ENCODE assay signal across 9 cellular contexts in the genomic region with DNA sequence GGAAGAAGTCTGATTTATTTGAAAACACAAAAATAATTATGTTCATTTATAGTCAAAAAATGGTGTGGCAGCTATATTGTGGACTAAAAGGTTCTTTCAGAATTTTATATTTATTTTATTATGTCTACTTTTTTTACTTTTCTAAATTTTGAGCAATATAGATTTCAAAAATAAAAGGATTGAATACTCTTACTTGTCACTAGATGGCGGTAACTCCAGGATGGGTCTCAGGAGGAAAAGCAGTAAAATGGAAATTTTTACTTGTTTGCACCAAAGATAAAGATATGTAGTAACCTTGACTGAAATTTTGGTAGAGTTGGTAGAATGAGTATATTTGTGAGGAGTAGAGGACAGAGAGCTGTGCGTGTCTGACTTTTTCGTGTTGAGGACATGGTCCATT. TPM values are rescaled to one million over a fixed set of nuclear protein-coding genes. Genes with fewer than 3 reads are reported as not detected.
A peak's percentile ranks its signal among the peaks of the same experiment; 100 is the strongest.
DNase-seq lines count a peak whose midpoint lies in the region; TF ChIP-seq lines count a peak whose summit lies in the region.
"Had no signal": no experiment of that assay in that cellular context is flagged by ENCODE, and none has a peak within 500 bp of the region (broad histone marks: within the 10 kb centered on the region; RNA-seq: fewer than 3 reads in every experiment).

No MANE protein-coding gene starts in this region.

- no peaks in the 10 kb centered on the region for H3K27me3 ChIP-seq in mammary epithelial cell (ENCODE audit: insufficient read depth, low read length)

- no peak overlapping the region for H3K27ac Mint-ChIP-seq in osteocyte (ENCODE audit: unreplicated experiment)
- H3K27ac Mint-ChIP-seq: activated naive CD8-positive, alpha-beta T cell had no signal

- DNase-seq in LNCaP clone FGC (ENCODE audit: low read depth) = no peak
- DNase-seq in mammary epithelial cell = no peak
- DNase-seq in osteocyte (ENCODE audit: extremely low spot score, unreplicated experiment) = no peak
- no peak for DNase-seq in stimulated activated CD4-positive, alpha-beta T cell treated with anti-CD3 and anti-CD28 coated beads, Interleukin-4, amount 100 ng/mL, for 1 hour
- no peak for DNase-seq in activated CD4-positive, CD25-positive, alpha-beta regulatory T cell (lab: John Stamatoyannopoulos, UW)
- no peak for DNase-seq in DMS153 (lab: John Stamatoyannopoulos, UW)
- DNase-seq: stimulated activated CD4-positive, alpha-beta T cell treated with anti-CD3 and anti-CD28 coated beads, Interleukin-12 subunit alpha, Interleukin-12 subunit beta, amount 100 ng/mL, for 4 hours had no signal

- no peak overlapping the region for H3K4me2 ChIP-seq in mammary epithelial cell (ENCODE audit: insufficient read depth, low read depth, low read length)

- no peaks in the 10 kb centered on the region for H3K79me2 ChIP-seq in mammary epithelial cell (ENCODE audit: insufficient read depth, low read length)

- no peak overlapping the region for H2AFZ ChIP-seq in mammary epithelial cell (ENCODE audit: low read depth, low read length)

- H3K36me3 ChIP-seq in mammary epithelial cell (ENCODE audit: insufficient read depth, low read length) = no peaks in the 10 kb centered on the region

- no peaks in the 10 kb centered on the region for H3K9me3 Mint-ChIP-seq in osteocyte (ENCODE audit: unreplicated experiment)

- H3K4me1 Mint-ChIP-seq in osteocyte (ENCODE audit: unreplicated experiment) = no peaks in the 10 kb centered on the region

- no TSS peak for BruUV-seq in mammary epithelial cell (replicated peaks; lab: Mats Ljungman, UMichigan)

- intact Hi-C loops in mammary epithelial cell (cut with micrococcal nuclease) = loop anchor here (1.0 kb wide), 1 partner anchor 38 kb away; no protein-coding TSS in a partner anchor

- no peak overlapping the region for H3K4me3 ChIP-seq in LNCaP clone FGC (ENCODE audit: low read depth, low read length)
- H3K4me3 ChIP-seq in mammary epithelial cell (replicated peaks in 1 of 3; ENCODE audit: insufficient read depth in 1 of 3, low read depth in 2 of 3, low read length in 3 of 3) = no peak overlapping the region

- H3K4me3 Mint-ChIP-seq in osteocyte (ENCODE audit: unreplicated experiment) = no peak overlapping the region
- H3K4me3 Mint-ChIP-seq: activated naive CD8-positive, alpha-beta T cell had no signal

- in situ Hi-C loops in mammary epithelial cell (cut with MboI; ENCODE audit: low sequenced_read_pairs in 2 of 2) = no loop called here

- dilution Hi-C loops in mammary epithelial cell (cut with HindIII; ENCODE audit: low sequenced_read_pairs) = no loop called here

- H3K9ac ChIP-seq in mammary epithelial cell (ENCODE audit: insufficient read depth, low read length) = no peak overlapping the region

- H3K4me1 ChIP-seq in mammary epithelial cell (ENCODE audit: insufficient read depth, low read length) = peaks cover 8% of the 10 kb centered on the region

- peaks cover 10% of the 10 kb centered on the region for H3K27me3 Mint-ChIP-seq in osteocyte (ENCODE audit: unreplicated experiment)

- H3K27ac ChIP-seq in mammary epithelial cell (ENCODE audit: insufficient read depth, low read depth, low read length) = no peak overlapping the region

- H3K36me3 Mint-ChIP-seq in osteocyte (ENCODE audit: unreplicated experiment) = no peaks in the 10 kb centered on the region
- H3K36me3 Mint-ChIP-seq: activated naive CD8-positive, alpha-beta T cell had no signal

- H4K20me1 ChIP-seq in mammary epithelial cell (ENCODE audit: insufficient read depth, low read length) = no peaks in the 10 kb centered on the region

- CTCF ChIA-PET in mammary epithelial cell (lab: Charles Lee; ENCODE audit: low non-redundant PET) = no interaction called here

- peak; percentile 53 for TF ChIP-seq CTCF in GM12873 (IDR thresholded peaks at IDR 0.05; ENCODE audit: insufficient read depth, low read depth, low read length, missing control alignments)
- peak; percentile 43 for TF ChIP-seq CTCF in LNCaP clone FGC (IDR thresholded peaks at IDR 0.05; ENCODE audit: control insufficient read depth, extremely low read depth, insufficient read depth)
- TF ChIP-seq CTCF in mammary epithelial cell (conservative IDR thresholded peaks at IDR 0.05 in 1 of 2, IDR thresholded peaks at IDR 0.05 in 1 of 2; ENCODE audit: extremely low read depth in 1 of 2, insufficient read depth in 1 of 2, low read depth in 1 of 2, low read length in 2 of 2) = peak; percentile 41 to 66
- peak; percentile 69 for TF ChIP-seq CTCF in osteocyte (IDR thresholded peaks at IDR 0.05)

- no peaks in the 10 kb centered on the region for H3K9me3 ChIP-seq in mammary epithelial cell (replicated peaks; ENCODE audit: insufficient read depth, low read length)

- WGBS in mammary epithelial cell (ENCODE audit: low coverage, missing lambda C conversion rate) = 3% methylated on average over 3 of the region's 3 CpGs

RNA-seq across cellular contexts. Expression of a gene that starts 14.5 kb away (rescaled TPM):
- total RNA-seq in mammary epithelial cell (under 1 TPM in 1 of 2 donors, not detected in 1; 0.28 TPM), osteocyte (not detected in 2 replicates)
- 0.05 TPM for polyA plus RNA-seq in mammary epithelial cell
- not detected for polyA minus RNA-seq in mammary epithelial cell
